Comparison of ENCODE assay signal across 8 cellular contexts in genomic region chr1:186155594-186155993, GRCh38.
DNase-seq lines count a peak whose midpoint lies in the region; ATAC-seq and TF ChIP-seq lines count a peak whose summit lies in the region.

No MANE protein-coding gene starts in this region.

- peaks cover 10% of the 10 kb centered on the region for H3K27me3 Mint-ChIP-seq in activated CD8-positive, alpha-beta T cell treated with anti-CD3 and anti-CD28 coated beads for 36 hours
- no peaks in the 10 kb centered on the region for H3K27me3 Mint-ChIP-seq in stimulated activated memory B cell treated with anti-CD40 and anti-IgM and Interleukin-4, amounts not matched to agents 10 μg/mL and 1 μg/mL and 100 μg/mL, for 72 hours

- no peaks in the 10 kb centered on the region for H3K4me1 Mint-ChIP-seq in activated CD8-positive, alpha-beta T cell treated with anti-CD3 and anti-CD28 coated beads for 36 hours (ENCODE audit: low read depth)
- H3K4me1 Mint-ChIP-seq in stimulated activated memory B cell treated with anti-CD40 and anti-IgM and Interleukin-4, amounts not matched to agents 10 μg/mL and 1 μg/mL and 100 μg/mL, for 72 hours: no peaks in the 10 kb centered on the region

- H3F3A ChIP-seq in MM.1S (ENCODE audit: insufficient read depth, low read length): no peaks in the 10 kb centered on the region

- TF ChIP-seq CTCF in MM.1S (IDR thresholded peaks at IDR 0.05; ENCODE audit: low read length): peak; percentile 65
- peak; percentile 23 for TF ChIP-seq CTCF in activated CD8-positive, alpha-beta T cell treated with anti-CD3 and anti-CD28 coated beads for 36 hours (IDR thresholded peaks at IDR 0.05)

- no peak overlapping the region for H3K4me2 ChIP-seq in MM.1S (ENCODE audit: low read depth, low read length)

- H3K79me2 ChIP-seq in MM.1S (ENCODE audit: low read length): no peaks in the 10 kb centered on the region

- H4K20me1 ChIP-seq in MM.1S (ENCODE audit: insufficient read depth, low read length): no peaks in the 10 kb centered on the region

- H3K9me2 ChIP-seq in MM.1S (replicated peaks; ENCODE audit: insufficient read depth, low read length): no peaks in the 10 kb centered on the region

- H3K27ac ChIP-seq in MM.1S (ENCODE audit: low read length): no peak overlapping the region

- DNase-seq in EH (ENCODE audit: low read depth) (peak; percentile 81), MM.1S (peak; percentile 53), kidney tubule cell (ENCODE audit: low spot score) (peak; percentile 78), T1000 (lab: John Stamatoyannopoulos, UW) (no peak)
- DNase-seq in activated CD8-positive, alpha-beta T cell treated with anti-CD3 and anti-CD28 coated beads for 36 hours: no peak
- no peak for DNase-seq in activated CD8-positive, alpha-beta memory T cell treated with anti-CD3 and anti-CD28 coated beads, Interleukin-2, amount 50 U/mL, for 4 hours

- no peaks in the 10 kb centered on the region for H3K4me1 ChIP-seq in MM.1S (ENCODE audit: low read length)

- POLR2A ChIA-PET in activated CD8-positive, alpha-beta T cell treated with anti-CD3 and anti-CD28 coated beads for 36 hours (lab: Charles Lee): no interaction called here

- H3K9me3 ChIP-seq in MM.1S (replicated peaks; ENCODE audit: insufficient read depth, low read length): no peaks in the 10 kb centered on the region

- no peak overlapping the region for H3K27ac Mint-ChIP-seq in activated CD8-positive, alpha-beta T cell treated with anti-CD3 and anti-CD28 coated beads for 36 hours
- no peak overlapping the region for H3K27ac Mint-ChIP-seq in stimulated activated memory B cell treated with anti-CD40 and anti-IgM and Interleukin-4, amounts not matched to agents 10 μg/mL and 1 μg/mL and 100 μg/mL, for 72 hours

- no peaks in the 10 kb centered on the region for H3K9me3 Mint-ChIP-seq in activated CD8-positive, alpha-beta T cell treated with anti-CD3 and anti-CD28 coated beads for 36 hours
- H3K9me3 Mint-ChIP-seq in stimulated activated memory B cell treated with anti-CD40 and anti-IgM and Interleukin-4, amounts not matched to agents 10 μg/mL and 1 μg/mL and 100 μg/mL, for 72 hours: no peaks in the 10 kb centered on the region

- intact Hi-C loops in activated CD8-positive, alpha-beta T cell treated with anti-CD3 and anti-CD28 coated beads for 36 hours (cut with micrococcal nuclease): no loop called here

- H3K36me3 ChIP-seq in MM.1S (replicated peaks; ENCODE audit: insufficient read depth, low read length): no peaks in the 10 kb centered on the region

- H3K27me3 ChIP-seq in MM.1S (replicated peaks; ENCODE audit: insufficient read depth, low read length): no peaks in the 10 kb centered on the region

- H3K9ac ChIP-seq in MM.1S (ENCODE audit: low read length): no peak overlapping the region

- H2AFZ ChIP-seq in MM.1S (ENCODE audit: low read length): no peak overlapping the region

- H3K4me3 ChIP-seq in MM.1S (ENCODE audit: low read length): no peak overlapping the region

- H3K36me3 Mint-ChIP-seq in activated CD8-positive, alpha-beta T cell treated with anti-CD3 and anti-CD28 coated beads for 36 hours (ENCODE audit: low read depth): no peaks in the 10 kb centered on the region
- H3K36me3 Mint-ChIP-seq in stimulated activated memory B cell treated with anti-CD40 and anti-IgM and Interleukin-4, amounts not matched to agents 10 μg/mL and 1 μg/mL and 100 μg/mL, for 72 hours: no peaks in the 10 kb centered on the region

- CTCF ChIA-PET in activated CD8-positive, alpha-beta T cell treated with anti-CD3 and anti-CD28 coated beads for 36 hours (lab: Charles Lee): interaction anchor here (1.4 kb wide), 1 partner anchor 27 kb away, joined by 3 read pairs; no protein-coding TSS in a partner anchor

- H3K4me3 Mint-ChIP-seq in activated CD8-positive, alpha-beta T cell treated with anti-CD3 and anti-CD28 coated beads for 36 hours: no peak overlapping the region
- H3K4me3 Mint-ChIP-seq in stimulated activated memory B cell treated with anti-CD40 and anti-IgM and Interleukin-4, amounts not matched to agents 10 μg/mL and 1 μg/mL and 100 μg/mL, for 72 hours: no peak overlapping the region

- ATAC-seq in GM21381 (IDR thresholded peaks at IDR 0.05; ENCODE audit: unreplicated experiment): peak; percentile 78
- ATAC-seq in activated CD8-positive, alpha-beta T cell treated with anti-CD3 and anti-CD28 coated beads for 36 hours: peak; percentile 45
- no peak for ATAC-seq in stimulated activated memory B cell treated with anti-CD40 and anti-IgM and Interleukin-4, amounts not matched to agents 10 μg/mL and 1 μg/mL and 100 μg/mL, for 72 hours

Comparison
In these comparisons a context has a peak if more than half of its experiments do, and no peak if none do; other contexts are left out.
1. DNase-seq: peak in EH (single experiment), MM.1S (single experiment) and kidney tubule cell (single experiment); none in activated CD8-positive, alpha-beta T cell treated with anti-CD3 and anti-CD28 coated beads for 36 hours (single experiment), T1000 (single experiment) and activated CD8-positive, alpha-beta memory T cell treated with anti-CD3 and anti-CD28 coated beads, Interleukin-2, amount 50 U/mL, for 4 hours (single experiment).